In the genomic region with DNA sequence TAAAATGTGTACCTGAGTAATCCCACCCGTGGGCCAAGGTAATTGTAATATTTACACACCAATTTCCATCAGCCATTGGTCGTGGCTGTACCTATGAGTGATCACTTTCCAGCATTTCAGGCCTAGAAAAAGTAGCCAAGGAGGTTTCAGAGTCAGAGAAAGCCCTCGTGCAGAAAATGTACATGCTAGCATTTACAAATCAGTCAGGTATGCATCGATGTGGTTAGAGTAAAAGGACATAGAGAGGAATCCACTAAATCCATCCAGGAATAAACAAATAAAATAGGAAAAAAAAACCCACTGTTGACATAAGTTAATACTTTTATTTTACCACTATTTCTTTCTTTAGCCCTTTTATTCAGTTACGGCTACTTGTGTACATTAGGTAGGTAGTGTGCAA, we compare ENCODE assay signal across 1 cellular context.
TF ChIP-seq lines count a peak whose summit lies in the region.

No MANE protein-coding gene starts in this region.

TF ChIP-seq in H1, 55 proteins besides CTCF, POLR2A, EP300 and RAD21 (continued from another document):
- TF ChIP-seq, protein P1, sequence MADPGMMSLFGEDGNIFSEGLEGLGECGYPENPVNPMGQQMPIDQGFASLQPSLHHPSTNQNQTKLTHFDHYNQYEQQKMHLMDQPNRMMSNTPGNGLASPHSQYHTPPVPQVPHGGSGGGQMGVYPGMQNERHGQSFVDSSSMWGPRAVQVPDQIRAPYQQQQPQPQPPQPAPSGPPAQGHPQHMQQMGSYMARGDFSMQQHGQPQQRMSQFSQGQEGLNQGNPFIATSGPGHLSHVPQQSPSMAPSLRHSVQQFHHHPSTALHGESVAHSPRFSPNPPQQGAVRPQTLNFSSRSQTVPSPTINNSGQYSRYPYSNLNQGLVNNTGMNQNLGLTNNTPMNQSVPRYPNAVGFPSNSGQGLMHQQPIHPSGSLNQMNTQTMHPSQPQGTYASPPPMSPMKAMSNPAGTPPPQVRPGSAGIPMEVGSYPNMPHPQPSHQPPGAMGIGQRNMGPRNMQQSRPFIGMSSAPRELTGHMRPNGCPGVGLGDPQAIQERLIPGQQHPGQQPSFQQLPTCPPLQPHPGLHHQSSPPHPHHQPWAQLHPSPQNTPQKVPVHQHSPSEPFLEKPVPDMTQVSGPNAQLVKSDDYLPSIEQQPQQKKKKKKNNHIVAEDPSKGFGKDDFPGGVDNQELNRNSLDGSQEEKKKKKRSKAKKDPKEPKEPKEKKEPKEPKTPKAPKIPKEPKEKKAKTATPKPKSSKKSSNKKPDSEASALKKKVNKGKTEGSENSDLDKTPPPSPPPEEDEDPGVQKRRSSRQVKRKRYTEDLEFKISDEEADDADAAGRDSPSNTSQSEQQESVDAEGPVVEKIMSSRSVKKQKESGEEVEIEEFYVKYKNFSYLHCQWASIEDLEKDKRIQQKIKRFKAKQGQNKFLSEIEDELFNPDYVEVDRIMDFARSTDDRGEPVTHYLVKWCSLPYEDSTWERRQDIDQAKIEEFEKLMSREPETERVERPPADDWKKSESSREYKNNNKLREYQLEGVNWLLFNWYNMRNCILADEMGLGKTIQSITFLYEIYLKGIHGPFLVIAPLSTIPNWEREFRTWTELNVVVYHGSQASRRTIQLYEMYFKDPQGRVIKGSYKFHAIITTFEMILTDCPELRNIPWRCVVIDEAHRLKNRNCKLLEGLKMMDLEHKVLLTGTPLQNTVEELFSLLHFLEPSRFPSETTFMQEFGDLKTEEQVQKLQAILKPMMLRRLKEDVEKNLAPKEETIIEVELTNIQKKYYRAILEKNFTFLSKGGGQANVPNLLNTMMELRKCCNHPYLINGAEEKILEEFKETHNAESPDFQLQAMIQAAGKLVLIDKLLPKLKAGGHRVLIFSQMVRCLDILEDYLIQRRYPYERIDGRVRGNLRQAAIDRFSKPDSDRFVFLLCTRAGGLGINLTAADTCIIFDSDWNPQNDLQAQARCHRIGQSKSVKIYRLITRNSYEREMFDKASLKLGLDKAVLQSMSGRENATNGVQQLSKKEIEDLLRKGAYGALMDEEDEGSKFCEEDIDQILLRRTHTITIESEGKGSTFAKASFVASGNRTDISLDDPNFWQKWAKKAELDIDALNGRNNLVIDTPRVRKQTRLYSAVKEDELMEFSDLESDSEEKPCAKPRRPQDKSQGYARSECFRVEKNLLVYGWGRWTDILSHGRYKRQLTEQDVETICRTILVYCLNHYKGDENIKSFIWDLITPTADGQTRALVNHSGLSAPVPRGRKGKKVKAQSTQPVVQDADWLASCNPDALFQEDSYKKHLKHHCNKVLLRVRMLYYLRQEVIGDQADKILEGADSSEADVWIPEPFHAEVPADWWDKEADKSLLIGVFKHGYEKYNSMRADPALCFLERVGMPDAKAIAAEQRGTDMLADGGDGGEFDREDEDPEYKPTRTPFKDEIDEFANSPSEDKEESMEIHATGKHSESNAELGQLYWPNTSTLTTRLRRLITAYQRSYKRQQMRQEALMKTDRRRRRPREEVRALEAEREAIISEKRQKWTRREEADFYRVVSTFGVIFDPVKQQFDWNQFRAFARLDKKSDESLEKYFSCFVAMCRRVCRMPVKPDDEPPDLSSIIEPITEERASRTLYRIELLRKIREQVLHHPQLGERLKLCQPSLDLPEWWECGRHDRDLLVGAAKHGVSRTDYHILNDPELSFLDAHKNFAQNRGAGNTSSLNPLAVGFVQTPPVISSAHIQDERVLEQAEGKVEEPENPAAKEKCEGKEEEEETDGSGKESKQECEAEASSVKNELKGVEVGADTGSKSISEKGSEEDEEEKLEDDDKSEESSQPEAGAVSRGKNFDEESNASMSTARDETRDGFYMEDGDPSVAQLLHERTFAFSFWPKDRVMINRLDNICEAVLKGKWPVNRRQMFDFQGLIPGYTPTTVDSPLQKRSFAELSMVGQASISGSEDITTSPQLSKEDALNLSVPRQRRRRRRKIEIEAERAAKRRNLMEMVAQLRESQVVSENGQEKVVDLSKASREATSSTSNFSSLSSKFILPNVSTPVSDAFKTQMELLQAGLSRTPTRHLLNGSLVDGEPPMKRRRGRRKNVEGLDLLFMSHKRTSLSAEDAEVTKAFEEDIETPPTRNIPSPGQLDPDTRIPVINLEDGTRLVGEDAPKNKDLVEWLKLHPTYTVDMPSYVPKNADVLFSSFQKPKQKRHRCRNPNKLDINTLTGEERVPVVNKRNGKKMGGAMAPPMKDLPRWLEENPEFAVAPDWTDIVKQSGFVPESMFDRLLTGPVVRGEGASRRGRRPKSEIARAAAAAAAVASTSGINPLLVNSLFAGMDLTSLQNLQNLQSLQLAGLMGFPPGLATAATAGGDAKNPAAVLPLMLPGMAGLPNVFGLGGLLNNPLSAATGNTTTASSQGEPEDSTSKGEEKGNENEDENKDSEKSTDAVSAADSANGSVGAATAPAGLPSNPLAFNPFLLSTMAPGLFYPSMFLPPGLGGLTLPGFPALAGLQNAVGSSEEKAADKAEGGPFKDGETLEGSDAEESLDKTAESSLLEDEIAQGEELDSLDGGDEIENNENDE (IDR thresholded peaks at IDR 0.05; ENCODE audit: insufficient replicate concordance, low read length), result no peak
